In the genomic region with DNA sequence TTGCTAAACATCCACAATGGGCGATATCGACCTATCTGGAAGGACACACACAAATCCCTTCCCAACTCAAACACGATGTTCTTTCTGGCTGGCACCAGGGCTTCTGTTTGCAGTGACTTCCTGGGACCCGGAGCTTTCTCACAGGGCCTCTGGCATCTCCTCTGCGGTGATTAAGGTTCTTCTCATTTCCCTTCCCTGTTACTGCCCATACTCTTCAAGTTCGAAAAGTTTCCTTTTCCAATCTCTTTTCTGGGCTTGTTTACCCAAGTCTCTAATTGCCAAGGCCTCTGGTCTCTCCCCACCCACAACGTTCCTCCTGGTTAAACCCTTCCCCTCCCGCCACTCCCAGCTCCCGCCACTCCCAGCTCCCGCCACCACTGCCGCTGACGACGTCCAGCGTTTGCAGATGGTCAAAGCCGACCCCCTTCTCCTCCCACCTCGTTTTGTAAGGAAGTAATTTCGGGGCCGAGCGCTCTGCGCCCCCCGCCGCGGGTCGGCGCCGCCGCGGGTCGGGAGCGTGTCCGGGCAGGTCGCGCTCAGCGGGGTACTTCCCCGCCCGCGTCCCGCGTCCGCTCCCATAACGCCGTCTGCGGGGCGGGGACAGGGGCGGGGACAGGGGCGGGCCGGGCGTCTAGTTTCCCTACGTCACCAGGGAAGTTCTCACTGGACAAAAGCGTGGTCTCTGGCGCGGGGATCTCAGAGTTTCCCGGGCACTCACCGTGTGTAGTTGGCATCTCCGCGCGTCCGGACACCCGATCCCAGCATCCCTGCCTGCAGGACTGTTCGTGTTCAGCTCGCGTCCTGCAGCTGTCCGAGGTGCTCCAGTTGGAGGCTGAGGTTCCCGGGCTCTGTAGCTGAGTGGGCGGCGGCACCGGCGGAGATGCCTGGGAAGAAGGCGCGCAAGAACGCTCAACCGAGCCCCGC, we compare ENCODE assay signal across 8 cellular contexts. TPM values are rescaled to one million over a fixed set of nuclear protein-coding genes. Genes with fewer than 3 reads are reported as not detected.
A peak's percentile ranks its signal among the peaks of the same experiment; 100 is the strongest.
DNase-seq lines count a peak whose midpoint lies in the region; ATAC-seq, FAIRE-seq and TF ChIP-seq lines count a peak whose summit lies in the region.

A gene (plus strand): TSS at position 699 of the 924 bp plus-strand sequence. CDS start 182 bp downstream, at position 881.

- peak; percentile 77 for ATAC-seq in HG02798 (IDR thresholded peaks at IDR 0.05; ENCODE audit: poor library complexity, unreplicated experiment)
- peak; percentile 82 for ATAC-seq in activated naive CD8-positive, alpha-beta T cell treated with anti-CD3 and anti-CD28 coated beads, Interleukin-2, amount 10 ng/mL, durations not matched to agents 7 days and 5 days (ENCODE audit: low read depth)

- H3K27ac Mint-ChIP-seq in activated naive CD8-positive, alpha-beta T cell treated with anti-CD3 and anti-CD28 coated beads, Interleukin-2, amount 10 ng/mL, durations not matched to agents 7 days and 5 days: peak within 1 kb of the TSS; percentile 99
- peak within 1 kb of the TSS; percentile 97 for H3K27ac Mint-ChIP-seq in progenitor cell of endocrine pancreas

- intact Hi-C loops in cardiac septum (cut with DNase I): no loop called here

- no peak for FAIRE-seq in urothelium cell line (lab: Jason Lieb, UNC)

- POLR2A ChIA-PET in activated naive CD8-positive, alpha-beta T cell treated with anti-CD3 and anti-CD28 coated beads, Interleukin-2, amount 10 ng/mL, durations not matched to agents 7 days and 5 days (lab: Charles Lee): interaction anchor here (0.6 to 4.2 kb wide), 10 partner anchors 8 to 1850 kb away, joined by 3 to 52 read pairs (median 5); no protein-coding TSS in a partner anchor

- peaks cover 32% of the 10 kb centered on the region for H3K4me1 Mint-ChIP-seq in activated naive CD8-positive, alpha-beta T cell treated with anti-CD3 and anti-CD28 coated beads, Interleukin-2, amount 10 ng/mL, durations not matched to agents 7 days and 5 days
- peaks cover 14% of the 10 kb centered on the region for H3K4me1 Mint-ChIP-seq in progenitor cell of endocrine pancreas (ENCODE audit: low read depth)

- peak; percentile 87 for DNase-seq in NCI-H1436 (lab: John Stamatoyannopoulos, UW)
- DNase-seq in SW 1271 (lab: John Stamatoyannopoulos, UW): peak; percentile 53 to 83
- DNase-seq in activated naive CD8-positive, alpha-beta T cell treated with anti-CD3 and anti-CD28 coated beads, Interleukin-2, amount 10 ng/mL, durations not matched to agents 7 days and 5 days: peak; percentile 88
- peak; percentile 93 for DNase-seq in cardiac septum (ENCODE audit: low spot score)
- peak; percentile 80 for DNase-seq in progenitor cell of endocrine pancreas (ENCODE audit: low spot score, unreplicated experiment)
- peak; percentile 88 for DNase-seq in urothelium cell line (ENCODE audit: low spot score)

- peak within 1 kb of the TSS; percentile 99 for H3K4me3 Mint-ChIP-seq in activated naive CD8-positive, alpha-beta T cell treated with anti-CD3 and anti-CD28 coated beads, Interleukin-2, amount 10 ng/mL, durations not matched to agents 7 days and 5 days
- peak within 1 kb of the TSS; percentile 88 for H3K4me3 Mint-ChIP-seq in progenitor cell of endocrine pancreas (ENCODE audit: low read depth)

- H3K9me3 Mint-ChIP-seq in activated naive CD8-positive, alpha-beta T cell treated with anti-CD3 and anti-CD28 coated beads, Interleukin-2, amount 10 ng/mL, durations not matched to agents 7 days and 5 days: no peaks in the 10 kb centered on the region
- no peaks in the 10 kb centered on the region for H3K9me3 Mint-ChIP-seq in progenitor cell of endocrine pancreas (ENCODE audit: low read depth)

- peaks cover 18% of the 10 kb centered on the region for H3K36me3 Mint-ChIP-seq in activated naive CD8-positive, alpha-beta T cell treated with anti-CD3 and anti-CD28 coated beads, Interleukin-2, amount 10 ng/mL, durations not matched to agents 7 days and 5 days
- peaks cover 2% of the 10 kb centered on the region for H3K36me3 Mint-ChIP-seq in progenitor cell of endocrine pancreas (ENCODE audit: insufficient read depth)

- peak within 1 kb of the TSS; percentile 79 for H3K4me3 ChIP-seq in GM12875 (ENCODE audit: low read depth, low read length)

- H3K27me3 Mint-ChIP-seq in activated naive CD8-positive, alpha-beta T cell treated with anti-CD3 and anti-CD28 coated beads, Interleukin-2, amount 10 ng/mL, durations not matched to agents 7 days and 5 days: no peaks in the 10 kb centered on the region
- H3K27me3 Mint-ChIP-seq in progenitor cell of endocrine pancreas: peaks cover 38% of the 10 kb centered on the region

- TF ChIP-seq CTCF in GM12875 (IDR thresholded peaks at IDR 0.05; ENCODE audit: borderline replicate concordance, insufficient read depth, low read depth, low read length): no peak
- TF ChIP-seq CTCF in progenitor cell of endocrine pancreas (IDR thresholded peaks at IDR 0.05; ENCODE audit: unreplicated experiment): no peak

RNA-seq across cellular contexts. Expression of the gene that starts here (rescaled TPM):
- total RNA-seq in activated naive CD8-positive, alpha-beta T cell treated with anti-CD3 and anti-CD28 coated beads, Interleukin-2, amount 10 ng/mL, durations not matched to agents 7 days and 5 days: 10 to 100 TPM; 25.3 to 26.7 TPM
- total RNA-seq in cardiac septum (0.35 TPM), progenitor cell of endocrine pancreas (4.6 and 4.9 TPM in 2 replicates)

Comparison
In these comparisons a context has a peak if more than half of its experiments do, and no peak if none do; other contexts are left out.
1. Peak in every context shown above with its lines: DNase-seq, ATAC-seq and H3K4me3 ChIP-seq.
2. Peak in DNase-seq in cardiac septum; RNA of the gene not detected or under 1 TPM.